ENCODE assay signal across 2 cellular contexts in genomic region chr2:205895981-205896655, GRCh38.
A peak's percentile ranks its signal among the peaks of the same experiment; 100 is the strongest.
TF ChIP-seq lines count a peak whose summit lies in the region.

No MANE protein-coding gene starts in this region.

TF ChIP-seq in IMR-90, 13 proteins besides CTCF, POLR2A, EP300 and RAD21 (continued from another document):
- TF ChIP-seq ELK1 (IDR thresholded peaks at IDR 0.05; ENCODE audit: borderline replicate concordance, low read depth, low read length) = no peak
- peak; percentile 5; the same call in 1 of the 2 replicates for TF ChIP-seq USF2 (IDR thresholded peaks at IDR 0.05; ENCODE audit: low read depth, low read length)
- no peak for TF ChIP-seq CHD1 (IDR thresholded peaks at IDR 0.05; ENCODE audit: low read depth, low read length)
- TF ChIP-seq CEBPB (IDR thresholded peaks at IDR 0.05; ENCODE audit: low read depth, low read length) = no peak
- no peak for TF ChIP-seq FOS (IDR thresholded peaks at IDR 0.05; ENCODE audit: low read depth, low read length)
- no peak for TF ChIP-seq SMC3 (IDR thresholded peaks at IDR 0.05; ENCODE audit: low read depth, low read length)

TF ChIP-seq in K562, 482 proteins besides CTCF, POLR2A, EP300 and RAD21 (continued from another document):
- peak; percentile 37; the same call in 1 of the 2 replicates for TF ChIP-seq RAD51 (IDR thresholded peaks at IDR 0.05; ENCODE audit: borderline replicate concordance, low read depth)
- TF ChIP-seq TFE3 (CRISPR knock-in tag; IDR thresholded peaks at IDR 0.05) = peak; percentile 78
